Comparison of ENCODE assay signal across 1 cellular context in the genomic region with DNA sequence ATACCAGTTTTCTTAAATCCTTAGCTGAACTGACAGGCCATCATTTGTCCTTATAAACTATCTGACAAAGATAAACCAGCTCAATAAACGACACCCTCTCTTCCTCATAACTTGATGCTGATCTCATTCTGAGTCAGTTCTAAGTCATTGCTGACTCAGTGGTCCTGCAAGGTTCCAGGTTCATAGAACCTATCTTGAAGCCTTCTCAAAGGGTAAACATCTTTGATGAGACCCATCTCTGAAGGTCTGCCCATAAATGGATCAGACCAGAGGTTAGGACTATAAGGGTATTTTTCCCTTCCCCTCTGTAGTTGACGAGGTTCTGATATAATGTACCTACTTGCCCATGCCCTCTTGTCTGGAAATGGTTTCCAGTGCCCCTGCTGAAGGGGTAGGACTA.
TF ChIP-seq lines count a peak whose summit lies in the region.

No MANE protein-coding gene starts in this region.

TF ChIP-seq in GM12878, 131 proteins besides CTCF, POLR2A, EP300 and RAD21:
- no peak for TF ChIP-seq SREBF2 (IDR thresholded peaks at IDR 0.05; ENCODE audit: low read length)
- TF ChIP-seq CREB1 (IDR thresholded peaks at IDR 0.05; ENCODE audit: low read depth): peak; percentile 69; the same call in 1 of the 2 replicates
- peak; percentile 38; the same call in 1 of the 2 replicates for TF ChIP-seq JUNB (IDR thresholded peaks at IDR 0.05)
- TF ChIP-seq, protein P1, sequence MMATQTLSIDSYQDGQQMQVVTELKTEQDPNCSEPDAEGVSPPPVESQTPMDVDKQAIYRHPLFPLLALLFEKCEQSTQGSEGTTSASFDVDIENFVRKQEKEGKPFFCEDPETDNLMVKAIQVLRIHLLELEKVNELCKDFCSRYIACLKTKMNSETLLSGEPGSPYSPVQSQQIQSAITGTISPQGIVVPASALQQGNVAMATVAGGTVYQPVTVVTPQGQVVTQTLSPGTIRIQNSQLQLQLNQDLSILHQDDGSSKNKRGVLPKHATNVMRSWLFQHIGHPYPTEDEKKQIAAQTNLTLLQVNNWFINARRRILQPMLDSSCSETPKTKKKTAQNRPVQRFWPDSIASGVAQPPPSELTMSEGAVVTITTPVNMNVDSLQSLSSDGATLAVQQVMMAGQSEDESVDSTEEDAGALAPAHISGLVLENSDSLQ (IDR thresholded peaks at IDR 0.05): no peak
- TF ChIP-seq YBX1 (IDR thresholded peaks at IDR 0.05): no peak
- TF ChIP-seq FOXM1 (IDR thresholded peaks at IDR 0.05; ENCODE audit: low read depth, low read length): no peak
- TF ChIP-seq SMAD5 (IDR thresholded peaks at IDR 0.05; ENCODE audit: low read depth): peak; percentile 4; the same call in 1 of the 2 replicates
- TF ChIP-seq BCL11A (IDR thresholded peaks at IDR 0.05; ENCODE audit: low read depth, low read length): 0 out of 2 replicates have a peak, but pooled peaks have one; percentile 13
